7 cellular contexts compared by ENCODE assay signal in the genomic region with DNA sequence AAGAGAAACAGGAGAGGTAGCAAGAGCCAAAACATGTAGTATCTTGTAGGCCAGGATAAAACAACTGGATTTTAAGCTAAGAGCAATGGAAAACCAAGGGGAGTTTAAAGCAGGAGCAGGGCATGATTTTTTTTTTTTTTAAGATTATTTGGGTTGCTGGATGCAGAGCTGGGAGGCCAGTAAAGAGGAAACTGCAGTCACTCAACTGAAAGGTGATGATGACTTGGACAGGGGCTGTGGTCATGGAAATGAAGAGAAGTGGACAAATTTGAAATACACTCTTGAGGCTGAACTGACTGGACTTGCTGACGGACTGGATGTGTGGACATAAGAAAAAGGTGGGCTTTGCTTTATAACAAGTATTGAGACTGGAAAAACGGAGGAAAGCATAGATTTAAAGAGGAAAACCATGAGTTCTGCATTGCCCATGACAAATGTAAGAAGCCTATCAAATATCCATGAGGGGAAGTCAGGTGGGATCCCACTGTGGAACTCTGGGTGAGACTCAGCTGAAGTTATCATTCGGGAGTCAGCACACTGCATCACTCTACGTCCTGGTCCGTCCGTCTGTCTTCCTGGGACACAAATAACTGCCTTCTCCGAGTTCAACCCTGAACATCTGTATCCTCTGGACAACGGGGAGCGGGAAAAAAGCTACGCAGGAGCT. TPM values are rescaled to one million over a fixed set of nuclear protein-coding genes. Genes with fewer than 3 reads are reported as not detected.
DNase-seq lines count a peak whose midpoint lies in the region; ATAC-seq, FAIRE-seq and TF ChIP-seq lines count a peak whose summit lies in the region.

No MANE protein-coding gene starts in this region.

- H3K36me3 ChIP-seq in osteoblast (ENCODE audit: insufficient read depth, low read length) = peaks cover 15% of the 10 kb centered on the region

- H2AFZ ChIP-seq in osteoblast (ENCODE audit: low read length) = peak overlapping the region; percentile 38

- H3K27ac ChIP-seq in osteoblast (ENCODE audit: low read depth, low read length) = peak overlapping the region; percentile 75

- TF ChIP-seq CTCF in fibroblast of pulmonary artery (IDR thresholded peaks at IDR 0.05; ENCODE audit: low read length, missing control alignments) = no peak
- no peak for TF ChIP-seq CTCF in osteoblast (IDR thresholded peaks at IDR 0.05; ENCODE audit: extremely low read depth, low read depth, low read length)

- peak; percentile 82 for FAIRE-seq in GM19239 (lab: Jason Lieb, UNC)

- peaks cover 38% of the 10 kb centered on the region for H3K4me1 ChIP-seq in osteoblast (ENCODE audit: insufficient read depth, low read length)

- no peaks in the 10 kb centered on the region for H3K27me3 ChIP-seq in osteoblast (ENCODE audit: insufficient read depth, low read length)

- H3K4me2 ChIP-seq in osteoblast (ENCODE audit: insufficient read depth, low read length) = peak overlapping the region; percentile 86

- peak; percentile 5 for ATAC-seq in HG02973 (IDR thresholded peaks at IDR 0.05; ENCODE audit: unreplicated experiment)

- H3K9me3 ChIP-seq in osteoblast (ENCODE audit: low read depth, low read length) = no peaks in the 10 kb centered on the region

- H3K79me2 ChIP-seq in osteoblast (ENCODE audit: insufficient read depth, low read length) = peaks cover 72% of the 10 kb centered on the region

- DNase-seq in GM19239 (ENCODE audit: insufficient read length, low spot score) = no peak
- peak; percentile 51 for DNase-seq in SW480 (ENCODE audit: low spot score)
- DNase-seq in fibroblast of pulmonary artery (ENCODE audit: low read depth) = no peak
- DNase-seq in osteoblast (ENCODE audit: insufficient read length, low spot score, missing footprints) = no peak
- no peak for DNase-seq in NCI-H1105 (lab: John Stamatoyannopoulos, UW)
- DNase-seq in NCI-H2081 (lab: John Stamatoyannopoulos, UW) = no peak

- peak overlapping the region; percentile 67 for H3K4me3 ChIP-seq in fibroblast of pulmonary artery (replicated peaks; ENCODE audit: low read depth, low read length)
- H3K4me3 ChIP-seq in osteoblast (ENCODE audit: insufficient read depth, low read length) = peak overlapping the region; percentile 88

- H4K20me1 ChIP-seq in osteoblast (ENCODE audit: insufficient read depth, low read length) = peaks cover 17% of the 10 kb centered on the region

RNA-seq across cellular contexts. Expression of gene XPC, which starts 0.7 kb away (rescaled TPM):
- 50.1 and 52.1 TPM in 2 replicates for total RNA-seq in osteoblast

RNA-seq across cellular contexts. Expression of gene LSM3, which starts 0.9 kb away (rescaled TPM):
- total RNA-seq in osteoblast = 5.1 and 5.6 TPM in 2 replicates

RNA-seq across cellular contexts. Expression of gene TMEM43, which starts 52.9 kb away (rescaled TPM):
- total RNA-seq in osteoblast = 138 and 145 TPM in 2 replicates

RNA-seq across cellular contexts. Expression of gene CHCHD4, which starts 53.0 kb away (rescaled TPM):
- total RNA-seq in osteoblast = 9.1 and 10.1 TPM in 2 replicates
